8 cellular contexts compared by ENCODE assay signal in genomic region chr14:53613404-53614253, GRCh38.
DNase-seq lines count a peak whose midpoint lies in the region; ATAC-seq and TF ChIP-seq lines count a peak whose summit lies in the region.

No MANE protein-coding gene starts in this region.

- H3K9me2 ChIP-seq in DOHH2 (replicated peaks; ENCODE audit: control insufficient read depth, low read length), result no peaks in the 10 kb centered on the region

- no peak overlapping the region for H2BK15ac ChIP-seq in mesenchymal stem cell (ENCODE audit: low read depth, poor library complexity, severe bottlenecking)

- H3K4ac ChIP-seq in mesenchymal stem cell (ENCODE audit: low read depth in 1 of 2, low read length in 2 of 2), result no peak overlapping the region

- TF ChIP-seq EP300 in ovary (IDR thresholded peaks at IDR 0.05), result no peak

- DNase-seq in GM20000 (ENCODE audit: low spot score), result peak; percentile 80
- DNase-seq in SHP77 treated with DMSO at 0.1 percent for 48 hours (lab: John Stamatoyannopoulos, UW), result peak; percentile 88
- DNase-seq in mesenchymal stem cell, result peak; percentile 76
- no peak for DNase-seq in NK-92 (lab: John Stamatoyannopoulos, UW; ENCODE audit: unreplicated experiment)
- no peak for DNase-seq in T-helper 1 cell
- no peak for DNase-seq in ovary

- no peaks in the 10 kb centered on the region for H3K79me1 ChIP-seq in mesenchymal stem cell (replicated peaks; ENCODE audit: low read length, poor library complexity, severe bottlenecking)

- no peak overlapping the region for H2AK5ac ChIP-seq in mesenchymal stem cell (ENCODE audit: low read length, severe bottlenecking)

- H3K9ac ChIP-seq in mesenchymal stem cell (ENCODE audit: low read length), result no peak overlapping the region

- peak overlapping the region; percentile 91 for H3K27ac ChIP-seq in DOHH2 (ENCODE audit: low read depth, low read length)
- peak overlapping the region; percentile 85 for H3K27ac ChIP-seq in mesenchymal stem cell (ENCODE audit: low read length, poor library complexity, severe bottlenecking)
- no peak overlapping the region for H3K27ac ChIP-seq in ovary

- no peaks in the 10 kb centered on the region for H4K20me1 ChIP-seq in DOHH2 (ENCODE audit: control insufficient read depth, insufficient read depth, low read depth, low read length)

- H3K23ac ChIP-seq in mesenchymal stem cell (ENCODE audit: low read length in 2 of 2), result no peak overlapping the region

- no peak overlapping the region for H4K91ac ChIP-seq in mesenchymal stem cell (ENCODE audit: low read length)

- TF ChIP-seq CTCF in DOHH2 (IDR thresholded peaks at IDR 0.05; ENCODE audit: low read depth, low read length, poor library complexity, severe bottlenecking), result peak; percentile 25
- TF ChIP-seq CTCF in GM20000 (IDR thresholded peaks at IDR 0.05; ENCODE audit: extremely low read depth, missing control alignments), result no peak
- TF ChIP-seq CTCF in ovary (IDR thresholded peaks at IDR 0.05), result no peak

- H3F3A ChIP-seq in DOHH2 (ENCODE audit: control insufficient read depth, insufficient read depth), result peaks cover 10% of the 10 kb centered on the region

- intact Hi-C loops in ovary (cut with DNase I), result no loop called here

- no peak overlapping the region for H2BK12ac ChIP-seq in mesenchymal stem cell (ENCODE audit: low read length in 2 of 2)

- H4K8ac ChIP-seq in mesenchymal stem cell (ENCODE audit: low read length), result no peak overlapping the region

- H2AFZ ChIP-seq in mesenchymal stem cell (ENCODE audit: low read depth, low read length), result no peak overlapping the region

- no peak for TF ChIP-seq POLR2A in ovary (IDR thresholded peaks at IDR 0.05)

- H2BK5ac ChIP-seq in mesenchymal stem cell (ENCODE audit: low read depth, low read length, poor library complexity, severe bottlenecking), result no peak overlapping the region

- H3K9me3 ChIP-seq in DOHH2 (ENCODE audit: control insufficient read depth, insufficient read depth, low read length) (no peaks in the 10 kb centered on the region), mesenchymal stem cell (ENCODE audit: control insufficient read depth, low read length) (no peaks in the 10 kb centered on the region), ovary (no peaks in the 10 kb centered on the region)

- no peak overlapping the region for H2BK120ac ChIP-seq in mesenchymal stem cell (ENCODE audit: low read depth, low read length)

- no peaks in the 10 kb centered on the region for H3K79me2 ChIP-seq in DOHH2 (ENCODE audit: control insufficient read depth, low read length)

- H3K4me2 ChIP-seq in DOHH2 (ENCODE audit: low read length) (peak overlapping the region; percentile 92), mesenchymal stem cell (ENCODE audit: low read length, poor library complexity, severe bottlenecking) (peak overlapping the region; percentile 26)

- H3K18ac ChIP-seq in mesenchymal stem cell (ENCODE audit: low read depth in 1 of 2, low read length in 2 of 2), result no peak overlapping the region

- H3K4me1 ChIP-seq in DOHH2 (ENCODE audit: control insufficient read depth, low read length), result peaks cover 57% of the 10 kb centered on the region
- peaks cover 1% of the 10 kb centered on the region for H3K4me1 ChIP-seq in mesenchymal stem cell (ENCODE audit: control insufficient read depth, insufficient read depth, low read depth, low read length)
- H3K4me1 ChIP-seq in ovary (ENCODE audit: insufficient read depth), result no peaks in the 10 kb centered on the region

- H3K27me3 ChIP-seq in DOHH2 (ENCODE audit: control insufficient read depth, low read length) (no peaks in the 10 kb centered on the region), mesenchymal stem cell (ENCODE audit: control insufficient read depth in 1 of 2, insufficient read depth in 1 of 2, low read length in 2 of 2) (no peaks in the 10 kb centered on the region), ovary (no peaks in the 10 kb centered on the region)

- peak; percentile 93 for ATAC-seq in HG03469 (IDR thresholded peaks at IDR 0.05; ENCODE audit: unreplicated experiment)

- H3K36me3 ChIP-seq in DOHH2 (ENCODE audit: control insufficient read depth, low read length) (no peaks in the 10 kb centered on the region), mesenchymal stem cell (ENCODE audit: control insufficient read depth in 1 of 2, insufficient read depth in 2 of 2, low read depth in 1 of 2, low read length in 2 of 2) (no peaks in the 10 kb centered on the region), ovary (no peaks in the 10 kb centered on the region)

- no peak overlapping the region for H3K14ac ChIP-seq in mesenchymal stem cell (ENCODE audit: low read length in 2 of 2)

- peak overlapping the region; percentile 69 for H3K4me3 ChIP-seq in DOHH2 (ENCODE audit: low read length)
- no peak overlapping the region for H3K4me3 ChIP-seq in mesenchymal stem cell (ENCODE audit: insufficient read depth in 1 of 2, low read depth in 1 of 2, low read length in 2 of 2)
- no peak overlapping the region for H3K4me3 ChIP-seq in ovary

- WGBS in mesenchymal stem cell, result 57% methylated on average over 12 of the region's 12 CpGs
- WGBS in ovary, 3 donors, result 77 to 80% (median 79%) methylated on average over 12 of the region's 12 CpGs

Comparison
In these comparisons a context has a peak if more than half of its experiments do, and no peak if none do; other contexts are left out.
1. H3K27ac ChIP-seq: peak in DOHH2 (single experiment) and mesenchymal stem cell (single experiment); none in ovary (0 of 2).
2. DNase-seq: peak in GM20000 (single experiment), SHP77 treated with DMSO at 0.1 percent for 48 hours (single experiment) and mesenchymal stem cell (single experiment); none in NK-92 (single experiment), T-helper 1 cell (0 of 5) and ovary (0 of 5).